Comparison of ENCODE assay signal across 23 cellular contexts in genomic region chr11:57439786-57440185, GRCh38. TPM values are rescaled to one million over a fixed set of nuclear protein-coding genes. Genes with fewer than 3 reads are reported as not detected.
DNase-seq lines count a peak whose midpoint lies in the region; ATAC-seq, FAIRE-seq and TF ChIP-seq lines count a peak whose summit lies in the region.
"Had no signal": no experiment of that assay in that cellular context is flagged by ENCODE, and none has a peak within 500 bp of the region (broad histone marks: within the 10 kb centered on the region; RNA-seq: fewer than 3 reads in every experiment).

No MANE protein-coding gene starts in this region.

- no peaks in the 10 kb centered on the region for H3K27me3 ChIP-seq in heart right ventricle
- H3K27me3 ChIP-seq in liver (ENCODE audit: control insufficient read depth in 4 of 4, insufficient read depth in 4 of 4, low read length in 3 of 4): no peaks in the 10 kb centered on the region
- no peaks in the 10 kb centered on the region for H3K27me3 ChIP-seq in trophoblast cell (ENCODE audit: insufficient read depth, low read length)

- ATAC-seq in heart right ventricle: no peak
- ATAC-seq: HCT116 had no signal

- no peak overlapping the region for H3K18ac ChIP-seq in trophoblast cell (ENCODE audit: low read length)

- H3K36me3 ChIP-seq in heart right ventricle (no peaks in the 10 kb centered on the region), liver (ENCODE audit: control insufficient read depth in 4 of 4, insufficient read depth in 3 of 4, low read depth in 1 of 4, low read length in 3 of 4) (no peaks in the 10 kb centered on the region), trophoblast cell (ENCODE audit: control insufficient read depth in 1 of 2, insufficient read depth in 2 of 2, low read length in 2 of 2) (no peaks in the 10 kb centered on the region)

- no peak overlapping the region for H4K8ac ChIP-seq in trophoblast cell (ENCODE audit: low read depth, low read length)

- DNase-seq in cardiac septum (ENCODE audit: low spot score): peak; percentile 54
- no peak for DNase-seq in heart right ventricle
- DNase-seq in trophoblast cell: peak; percentile 46 to 65
- no peak for DNase-seq in NCI-H1105 (lab: John Stamatoyannopoulos, UW)
- DNase-seq in NK-92 (lab: John Stamatoyannopoulos, UW; ENCODE audit: unreplicated experiment): no peak
- no peak for DNase-seq in H54 (ENCODE audit: insufficient read length, low spot score)
- DNase-seq: 8988T; C1 segment of cervical spinal cord; Calu3; CD4-positive, alpha-beta memory T cell; COR-L47; DMS153; DND-41; GM23248; H9 had no signal

- H4K91ac ChIP-seq in trophoblast cell (ENCODE audit: low read depth, low read length): no peak overlapping the region

- FAIRE-seq in H54 (lab: Jason Lieb, UNC): no peak
- FAIRE-seq: G401.6, GM12892, GM19239, H1 had no signal

- no peak overlapping the region for H2AFZ ChIP-seq in trophoblast cell (ENCODE audit: insufficient read depth, low read length, poor library complexity)
- H2AFZ ChIP-seq: GM23248 had no signal

- no peak overlapping the region for H2BK12ac ChIP-seq in trophoblast cell (ENCODE audit: low read length)

- TF ChIP-seq RAD21 in liver (IDR thresholded peaks at IDR 0.05): no peak

- no peak overlapping the region for H2BK120ac ChIP-seq in trophoblast cell (ENCODE audit: insufficient read depth, low read length, poor library complexity)

- H3K79me1 ChIP-seq in trophoblast cell (ENCODE audit: low read length): no peaks in the 10 kb centered on the region

- H4K12ac ChIP-seq in trophoblast cell (ENCODE audit: low read depth, low read length): no peak overlapping the region

- no peak overlapping the region for H3K4ac ChIP-seq in trophoblast cell (ENCODE audit: low read depth, low read length)

- no peak for TF ChIP-seq POLR2A in H54 (IDR thresholded peaks at IDR 0.05; ENCODE audit: low read depth, low read length)

- no peak overlapping the region for H3K4me2 ChIP-seq in trophoblast cell (ENCODE audit: low read length)

- WGBS in heart right ventricle, 2 donors: 77 to 92% methylated on average over 6 of the region's 6 CpGs
- 80% methylated on average over 6 of the region's 6 CpGs for whole genome bisulfite sequencing in liver
- WGBS in trophoblast cell (ENCODE audit: extremely low coverage, insufficient coverage, insufficient read length): no CpG with 5 or more reads among the region's 6 CpGs

- H2BK5ac ChIP-seq in trophoblast cell (ENCODE audit: low read depth, low read length, poor library complexity): no peak overlapping the region

- TF ChIP-seq CTCF in heart right ventricle (IDR thresholded peaks at IDR 0.05): no peak
- no peak for TF ChIP-seq CTCF in liver (IDR thresholded peaks at IDR 0.05; ENCODE audit: low read depth, low read length, missing input control)

- H3K14ac ChIP-seq in trophoblast cell (ENCODE audit: low read length): no peak overlapping the region

- H3K4me1 ChIP-seq in heart right ventricle: peaks cover 0 to 6% (median 0%) of the 10 kb centered on the region in 9 donors
- peaks cover 10 to 42% (median 23%) of the 10 kb centered on the region in 4 donors for H3K4me1 ChIP-seq in liver (ENCODE audit: control insufficient read depth in 4 of 4, insufficient read depth in 4 of 4, low read length in 3 of 4)
- H3K4me1 ChIP-seq in trophoblast cell (ENCODE audit: control insufficient read depth in 1 of 2, insufficient read depth in 2 of 2, low read length in 2 of 2): no peaks in the 10 kb centered on the region

- no peak overlapping the region for H2AK5ac ChIP-seq in trophoblast cell (ENCODE audit: low read length)

- H3K27ac ChIP-seq in heart right ventricle (no peak overlapping the region), liver (ENCODE audit: low read depth in 1 of 2, low read length in 2 of 2) (peak overlapping the region; percentile 79 to 91), trophoblast cell (ENCODE audit: low read depth, low read length) (no peak overlapping the region)
- H3K27ac ChIP-seq: GM23248 had no signal

- H3K9ac ChIP-seq in liver (ENCODE audit: low read depth in 1 of 2, low read length in 2 of 2): no peak overlapping the region
- H3K9ac ChIP-seq in trophoblast cell (ENCODE audit: low read length): no peak overlapping the region
- H3K9ac ChIP-seq: GM23248 had no signal

- H3K79me2 ChIP-seq in trophoblast cell (ENCODE audit: control insufficient read depth, insufficient read depth, low read length, poor library complexity): no peaks in the 10 kb centered on the region

- H3K4me3 ChIP-seq in heart right ventricle: no peak overlapping the region
- H3K4me3 ChIP-seq in liver (ENCODE audit: low read depth in 1 of 3, low read length in 3 of 3): no peak overlapping the region
- no peak overlapping the region for H3K4me3 ChIP-seq in trophoblast cell (ENCODE audit: low read depth, low read length)
- H3K4me3 ChIP-seq: GM23248 had no signal

- no peaks in the 10 kb centered on the region for H3K9me3 ChIP-seq in heart right ventricle
- H3K9me3 ChIP-seq in liver (ENCODE audit: control insufficient read depth in 4 of 4, low read length in 3 of 4): no peaks in the 10 kb centered on the region
- no peaks in the 10 kb centered on the region for H3K9me3 ChIP-seq in trophoblast cell (ENCODE audit: insufficient read depth, low read depth, low read length)

- intact Hi-C loops in cardiac septum (cut with DNase I) (no loop called here), heart right ventricle (cut with DNase I) (no loop called here)

- no peak overlapping the region for H3K23ac ChIP-seq in trophoblast cell (ENCODE audit: low read length)

TF ChIP-seq in liver, 16 proteins besides CTCF, POLR2A, EP300 and RAD21 (continues in another document):
- TF ChIP-seq MAX (IDR thresholded peaks at IDR 0.05) (no peak), FOXA2 (IDR thresholded peaks at IDR 0.05) (no peak), TAF1 (conservative IDR thresholded peaks at IDR 0.05) (no peak), EGR1 (IDR thresholded peaks at IDR 0.05; ENCODE audit: low read depth in 2 of 2) (no peak), GABPA (IDR thresholded peaks at IDR 0.05 in 1 of 2, conservative IDR thresholded peaks at IDR 0.05 in 1 of 2) (no peak), JUND (IDR thresholded peaks at IDR 0.05) (no peak), SP1 (IDR thresholded peaks at IDR 0.05) (no peak), NR2F2 (IDR thresholded peaks at IDR 0.05) (no peak)
- TF ChIP-seq, protein P1, sequence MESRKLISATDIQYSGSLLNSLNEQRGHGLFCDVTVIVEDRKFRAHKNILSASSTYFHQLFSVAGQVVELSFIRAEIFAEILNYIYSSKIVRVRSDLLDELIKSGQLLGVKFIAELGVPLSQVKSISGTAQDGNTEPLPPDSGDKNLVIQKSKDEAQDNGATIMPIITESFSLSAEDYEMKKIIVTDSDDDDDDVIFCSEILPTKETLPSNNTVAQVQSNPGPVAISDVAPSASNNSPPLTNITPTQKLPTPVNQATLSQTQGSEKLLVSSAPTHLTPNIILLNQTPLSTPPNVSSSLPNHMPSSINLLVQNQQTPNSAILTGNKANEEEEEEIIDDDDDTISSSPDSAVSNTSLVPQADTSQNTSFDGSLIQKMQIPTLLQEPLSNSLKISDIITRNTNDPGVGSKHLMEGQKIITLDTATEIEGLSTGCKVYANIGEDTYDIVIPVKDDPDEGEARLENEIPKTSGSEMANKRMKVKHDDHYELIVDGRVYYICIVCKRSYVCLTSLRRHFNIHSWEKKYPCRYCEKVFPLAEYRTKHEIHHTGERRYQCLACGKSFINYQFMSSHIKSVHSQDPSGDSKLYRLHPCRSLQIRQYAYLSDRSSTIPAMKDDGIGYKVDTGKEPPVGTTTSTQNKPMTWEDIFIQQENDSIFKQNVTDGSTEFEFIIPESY (IDR thresholded peaks at IDR 0.05): no peak

RNA-seq across cellular contexts. Expression of gene SLC43A3, which starts 12.9 kb away (rescaled TPM):
- total RNA-seq in cardiac septum (26.7 TPM), heart right ventricle (10 to 100 TPM; 12.1 to 36.2 (median 19.8) TPM), liver (100 to 1,000 TPM in 1 of 2 donors, 10 to 100 TPM in 1; 47.2 to 106 TPM)
- polyA plus RNA-seq in heart right ventricle (10 to 100 TPM; 16.6 to 24.7 TPM), liver (100 to 1,000 TPM in 1 of 2 donors, 10 to 100 TPM in 1; 80.2 to 152 TPM)
- 3.7 and 4.0 TPM in 2 replicates for polyA plus RNA-seq in trophoblast cell (2013)

RNA-seq across cellular contexts. Expression of gene RTN4RL2, which starts 20.5 kb away (rescaled TPM):
- total RNA-seq in cardiac septum: 0.73 TPM
- total RNA-seq in heart right ventricle: 1 to 10 TPM in 3 of 10 donors, under 1 TPM in 7; 0.33 to 1.5 (median 0.87) TPM
- polyA plus RNA-seq in heart right ventricle: 1 to 10 TPM in 1 of 2 donors, under 1 TPM in 1; 0.88 to 1.3 TPM
- total RNA-seq in liver: under 1 TPM; 0.75 to 0.89 TPM
- 10 to 100 TPM in 1 of 2 donors, 1 to 10 TPM in 1; 5.5 to 18.1 TPM for polyA plus RNA-seq in liver
- polyA plus RNA-seq in trophoblast cell (2013): 0.12 and 0.16 TPM in 2 replicates

RNA-seq across cellular contexts. Expression of gene PRG2, which starts 49.3 kb away (rescaled TPM):
- not detected for total RNA-seq in cardiac septum
- under 1 TPM in 1 of 10 donors, not detected in 9; 0.49 TPM for total RNA-seq in heart right ventricle
- not detected for polyA plus RNA-seq in heart right ventricle
- total RNA-seq in liver: 10 to 100 TPM in 1 of 2 donors, not detected in 1; 24.2 TPM
- 1 to 10 TPM in 1 of 2 donors, under 1 TPM in 1; 0.74 to 1.2 TPM for polyA plus RNA-seq in liver
- 0.04 and 0.11 TPM in 2 replicates for polyA plus RNA-seq in trophoblast cell (2013)
- total RNA-seq: A673, Calu3, H1, H9 had no signal
- polyA plus RNA-seq: BJ; CD4-positive, alpha-beta memory T cell had no signal

RNA-seq across cellular contexts. Expression of gene PRG3, which starts 58.8 kb away (rescaled TPM):
- total RNA-seq in cardiac septum (not detected), heart right ventricle (not detected), liver (1 to 10 TPM in 1 of 2 donors, not detected in 1; 4.9 TPM)
- polyA plus RNA-seq in heart right ventricle (not detected), liver (under 1 TPM in 1 of 2 donors, not detected in 1; 0.22 TPM)
- polyA plus RNA-seq in trophoblast cell (2013): not detected in 2 replicates
- total RNA-seq: A673; Calu3; CD4-positive, alpha-beta memory T cell; GM23248; H1; H9 had no signal
- polyA plus RNA-seq: BJ; CD4-positive, alpha-beta memory T cell; GM23248; H1 had no signal

Comparison
In these comparisons a context has a peak if more than half of its experiments do, and no peak if none do; other contexts are left out.
1. DNase-seq: peak in cardiac septum (single experiment) and trophoblast cell (2 of 2); none in heart right ventricle (0 of 2), NCI-H1105 (single experiment), NK-92 (single experiment) and H54 (single experiment).
2. H3K27ac ChIP-seq: peak in liver (2 of 2); none in heart right ventricle (0 of 10) and trophoblast cell (single experiment).